ENCODE assay signal across 26 cellular contexts in genomic region chr10:47405829-47406547, GRCh38. TPM values are rescaled to one million over a fixed set of nuclear protein-coding genes. Genes with fewer than 3 reads are reported as not detected.
A peak's percentile ranks its signal among the peaks of the same experiment; 100 is the strongest.
DNase-seq lines count a peak whose midpoint lies in the region; ATAC-seq and TF ChIP-seq lines count a peak whose summit lies in the region.
"Had no signal": no experiment of that assay in that cellular context is flagged by ENCODE, and none has a peak within 500 bp of the region (broad histone marks: within the 10 kb centered on the region; RNA-seq: fewer than 3 reads in every experiment).

No MANE protein-coding gene starts in this region.

- H3K9me3 ChIP-seq in heart right ventricle = no peaks in the 10 kb centered on the region
- H3K9me3 ChIP-seq in RWPE2 (ENCODE audit: severe bottlenecking) = no peaks in the 10 kb centered on the region
- no peaks in the 10 kb centered on the region for H3K9me3 ChIP-seq in upper lobe of right lung
- H3K9me3 ChIP-seq: thyroid gland had no signal

- 86 to 88% methylated on average over 11 of the region's 11 CpGs for WGBS in heart right ventricle, 2 donors

- no peaks in the 10 kb centered on the region for H3K36me3 ChIP-seq in heart right ventricle
- H3K36me3 ChIP-seq in RWPE2 (ENCODE audit: low read depth) = no peaks in the 10 kb centered on the region
- H3K36me3 ChIP-seq in upper lobe of right lung = no peaks in the 10 kb centered on the region
- H3K36me3 ChIP-seq: thyroid gland had no signal

- TF ChIP-seq CTCF in heart right ventricle (IDR thresholded peaks at IDR 0.05) = no peak
- no peak for TF ChIP-seq CTCF in RWPE2 (IDR thresholded peaks at IDR 0.05; ENCODE audit: poor library complexity, severe bottlenecking)
- TF ChIP-seq CTCF in foreskin keratinocyte (conservative IDR thresholded peaks at IDR 0.05) = no peak
- no peak for TF ChIP-seq CTCF in upper lobe of right lung (IDR thresholded peaks at IDR 0.05)

- H3K4me3 ChIP-seq in heart right ventricle = no peak overlapping the region
- no peak overlapping the region for H3K4me3 ChIP-seq in RWPE2 (ENCODE audit: severe bottlenecking)
- no peak overlapping the region for H3K4me3 ChIP-seq in upper lobe of right lung
- H3K4me3 ChIP-seq: skin epidermis, thyroid gland had no signal

- no peaks in the 10 kb centered on the region for H3K27me3 ChIP-seq in heart right ventricle
- no peaks in the 10 kb centered on the region for H3K27me3 ChIP-seq in RWPE2 (ENCODE audit: insufficient read depth, poor library complexity, severe bottlenecking)
- no peaks in the 10 kb centered on the region for H3K27me3 ChIP-seq in foreskin keratinocyte
- no peaks in the 10 kb centered on the region for H3K27me3 ChIP-seq in upper lobe of right lung
- H3K27me3 ChIP-seq: thyroid gland had no signal

- no peak overlapping the region for H3K27ac ChIP-seq in heart right ventricle
- H3K27ac ChIP-seq in RWPE2 (ENCODE audit: poor library complexity, severe bottlenecking) = peak overlapping the region; percentile 70
- no peak overlapping the region for H3K27ac ChIP-seq in foreskin keratinocyte
- H3K27ac ChIP-seq in upper lobe of right lung = no peak overlapping the region
- H3K27ac ChIP-seq: skin epidermis, thyroid gland had no signal

- intact Hi-C loops in Right ventricle myocardium inferior (cut with DNase I) = no loop called here
- intact Hi-C loops in heart right ventricle (cut with DNase I) = no loop called here
- intact Hi-C loops in upper lobe of right lung (cut with DNase I) = no loop called here

- no peak for ATAC-seq in Right ventricle myocardium inferior
- ATAC-seq in heart right ventricle = no peak
- peak; percentile 61 for ATAC-seq in RWPE2 (ENCODE audit: low read depth)
- peak; percentile 67 for ATAC-seq in foreskin keratinocyte
- ATAC-seq in upper lobe of right lung = no peak
- ATAC-seq in GM18909 (IDR thresholded peaks at IDR 0.05; ENCODE audit: poor library complexity, unreplicated experiment) = no peak
- no peak for ATAC-seq in GM19395 (IDR thresholded peaks at IDR 0.05; ENCODE audit: unreplicated experiment)
- ATAC-seq: activated T-cell treated with anti-CD3 and anti-CD28 coated beads, Interleukin-2, amount 50 U/mL, for 72 hours; stimulated activated naive B cell treated with anti-CD40 and anti-IgM and Interleukin-4, amounts not matched to agents 10 μg/mL and 1 μg/mL and 100 μg/mL, for 72 hours had no signal

- peaks cover 8 to 29% (median 15%) of the 10 kb centered on the region in 9 donors for H3K4me1 ChIP-seq in heart right ventricle
- H3K4me1 ChIP-seq in RWPE2 (ENCODE audit: insufficient read depth, poor library complexity, severe bottlenecking) = peaks cover 35% of the 10 kb centered on the region
- H3K4me1 ChIP-seq in foreskin keratinocyte = peaks cover 24% of the 10 kb centered on the region
- H3K4me1 ChIP-seq in upper lobe of right lung = peaks cover 11% of the 10 kb centered on the region

- DNase-seq in Right ventricle myocardium inferior (ENCODE audit: missing footprints) = peak; percentile 53
- no peak for DNase-seq in heart right ventricle
- DNase-seq in RWPE2 (ENCODE audit: low spot score) = peak; percentile 86
- peak in 1 of 2 donors; percentile 65 for DNase-seq in foreskin keratinocyte
- peak; percentile 57 for DNase-seq in upper lobe of right lung
- no peak for DNase-seq in NCI-H2227 (lab: John Stamatoyannopoulos, UW; ENCODE audit: unreplicated experiment)
- DNase-seq: activated naive CD4-positive, alpha-beta T cell treated with anti-CD3 and anti-CD28 coated beads, Interleukin-2, amount 10 ng/mL, durations not matched to agents 7 days and 5 days; activated T-cell treated with anti-CD3 and anti-CD28 coated beads, Interleukin-2, amount 50 U/mL, for 72 hours; DND-41; foreskin melanocyte; hypothalamus; NCI-H1694; NCI-H2171 treated with DMSO at 0.1 percent for 48 hours; SIG-M5; stimulated activated CD4-positive, alpha-beta T cell treated with anti-CD3 and anti-CD28 coated beads, Interleukin-2, amount 100 ng/mL, for 48 hours; stimulated activated naive B cell treated with anti-CD40 and anti-IgM and Interleukin-4, amounts not matched to agents 10 μg/mL and 1 μg/mL and 100 μg/mL, for 72 hours; thyroid gland had no signal

RNA-seq across cellular contexts. Expression of gene ZNF488, which starts 21.9 kb away (rescaled TPM):
- not detected for total RNA-seq in Right ventricle myocardium inferior
- total RNA-seq in heart right ventricle = under 1 TPM in 4 of 10 donors, not detected in 6; 0.05 to 0.14 (median 0.11) TPM
- polyA plus RNA-seq in heart right ventricle = under 1 TPM in 1 of 2 donors, not detected in 1; 0.06 TPM
- total RNA-seq in foreskin keratinocyte = 1.6 and 1.9 TPM in 2 replicates
- polyA plus RNA-seq in foreskin keratinocyte = 1.2 and 1.5 TPM in 2 replicates
- 0.41 TPM for total RNA-seq in upper lobe of right lung

RNA-seq across cellular contexts. Expression of gene RBP3, which starts 57.8 kb away (rescaled TPM):
- total RNA-seq in Right ventricle myocardium inferior = not detected
- not detected for total RNA-seq in heart right ventricle
- polyA plus RNA-seq in heart right ventricle = not detected
- not detected in 2 replicates for total RNA-seq in foreskin keratinocyte
- not detected in 2 replicates for polyA plus RNA-seq in foreskin keratinocyte
- total RNA-seq in upper lobe of right lung = not detected
- total RNA-seq: activated T-cell treated with anti-CD3 and anti-CD28 coated beads, Interleukin-2, amount 50 U/mL, for 72 hours; dermis microvascular lymphatic vessel endothelial cell; endothelial cell of umbilical vein; H4; kidney epithelial cell; myocyte; thyroid gland had no signal
- polyA plus RNA-seq: BJ, endothelial cell of umbilical vein had no signal

Comparison
In these comparisons a context has a peak if more than half of its experiments do, and no peak if none do; other contexts are left out.
1. DNase-seq: peak in Right ventricle myocardium inferior (single experiment), RWPE2 (single experiment) and upper lobe of right lung (single experiment); none in heart right ventricle (0 of 2) and NCI-H2227 (single experiment).
2. ATAC-seq: peak in RWPE2 (single experiment) and foreskin keratinocyte (single experiment); none in Right ventricle myocardium inferior (single experiment), heart right ventricle (0 of 8), upper lobe of right lung (single experiment), GM18909 (single experiment) and GM19395 (single experiment).